In the genomic region with DNA sequence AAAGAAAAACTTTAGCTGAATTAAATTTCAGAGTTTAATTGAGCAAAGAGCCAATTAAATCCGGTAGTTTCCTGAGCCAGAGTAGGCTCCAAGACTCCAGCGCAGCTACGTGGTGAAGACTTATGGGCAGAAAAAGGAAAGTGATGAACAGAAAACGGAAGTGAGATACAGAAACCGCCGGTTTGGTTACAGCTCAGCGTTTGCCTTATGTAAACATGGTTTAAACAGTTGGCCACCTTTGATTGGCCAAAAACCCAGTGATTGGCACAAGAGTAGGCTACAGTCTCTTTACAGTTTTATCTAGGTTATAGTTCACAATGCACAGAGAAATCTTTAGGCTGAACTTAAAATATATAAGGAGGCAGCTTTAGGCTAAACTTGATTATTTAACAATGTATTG, we compare ENCODE assay signal across 17 cellular contexts.
A peak's percentile ranks its signal among the peaks of the same experiment; 100 is the strongest.
DNase-seq lines count a peak whose midpoint lies in the region; ATAC-seq and TF ChIP-seq lines count a peak whose summit lies in the region.
"Had no signal": no experiment of that assay in that cellular context is flagged by ENCODE, and none has a peak within 500 bp of the region (broad histone marks: within the 10 kb centered on the region; RNA-seq: fewer than 3 reads in every experiment).

No MANE protein-coding gene starts in this region.

- H3K4me1 Mint-ChIP-seq in stimulated activated naive CD8-positive, alpha-beta T cell treated with anti-CD3 and anti-CD28 coated beads, Interleukin-15, amount 100 ng/mL, for 72 hours, result no peaks in the 10 kb centered on the region
- H3K4me1 Mint-ChIP-seq: activated naive CD8-positive, alpha-beta T cell treated with anti-CD3 and anti-CD28 coated beads, Interleukin-2, amount 50 U/mL, for 24 hours had no signal

- H3K9me3 ChIP-seq in heart left ventricle (peaks cover 0 to 5% (median 0%) of the 10 kb centered on the region in 12 donors), Karpas-422 (ENCODE audit: low read length) (no peaks in the 10 kb centered on the region)
- H3K9me3 ChIP-seq: transverse colon had no signal

- H3K9ac ChIP-seq in Karpas-422 (ENCODE audit: low read length), result no peak overlapping the region
- H3K9ac ChIP-seq in mesendoderm (ENCODE audit: low read length), result no peak overlapping the region

- no peak overlapping the region for H3K27ac Mint-ChIP-seq in stimulated activated naive CD8-positive, alpha-beta T cell treated with anti-CD3 and anti-CD28 coated beads, Interleukin-15, amount 100 ng/mL, for 72 hours
- H3K27ac Mint-ChIP-seq: activated naive CD8-positive, alpha-beta T cell treated with anti-CD3 and anti-CD28 coated beads, Interleukin-2, amount 50 U/mL, for 24 hours; dendritic cell treated with granulocyte-macrophage colony-stimulating factor and Interleukin-4, amounts not matched to agents 40 ng/mL and 50 ng/mL, for 4 days had no signal

- no peak overlapping the region for H3K18ac ChIP-seq in mesendoderm (ENCODE audit: low read length)

- H3K27me3 Mint-ChIP-seq in stimulated activated naive CD8-positive, alpha-beta T cell treated with anti-CD3 and anti-CD28 coated beads, Interleukin-15, amount 100 ng/mL, for 72 hours, result no peaks in the 10 kb centered on the region
- H3K27me3 Mint-ChIP-seq: activated naive CD8-positive, alpha-beta T cell treated with anti-CD3 and anti-CD28 coated beads, Interleukin-2, amount 50 U/mL, for 24 hours had no signal

- ATAC-seq in Right ventricle myocardium superior (ENCODE audit: poor library complexity), result peak; percentile 27
- ATAC-seq in heart left ventricle, result no peak
- ATAC-seq in stimulated activated naive CD8-positive, alpha-beta T cell treated with anti-CD3 and anti-CD28 coated beads, Interleukin-15, amount 100 ng/mL, for 72 hours, result no peak
- ATAC-seq: activated naive CD8-positive, alpha-beta T cell treated with anti-CD3 and anti-CD28 coated beads, Interleukin-2, amount 50 U/mL, for 24 hours had no signal

- no peak overlapping the region for H3K23ac ChIP-seq in mesendoderm (ENCODE audit: low read length)

- no peak overlapping the region for H4K5ac ChIP-seq in mesendoderm (ENCODE audit: low read length)

- no peak overlapping the region for H3K4me2 ChIP-seq in Karpas-422 (ENCODE audit: low read depth, low read length, poor library complexity, severe bottlenecking)
- H3K4me2 ChIP-seq in mesendoderm (ENCODE audit: low read length), result no peak overlapping the region

- H3K4me3 Mint-ChIP-seq in stimulated activated naive CD8-positive, alpha-beta T cell treated with anti-CD3 and anti-CD28 coated beads, Interleukin-15, amount 100 ng/mL, for 72 hours, result no peak overlapping the region
- H3K4me3 Mint-ChIP-seq: activated naive CD8-positive, alpha-beta T cell treated with anti-CD3 and anti-CD28 coated beads, Interleukin-2, amount 50 U/mL, for 24 hours; dendritic cell treated with granulocyte-macrophage colony-stimulating factor and Interleukin-4, amounts not matched to agents 40 ng/mL and 50 ng/mL, for 4 days; neural crest cell had no signal

- DNase-seq in Right ventricle myocardium superior, result no peak
- no peak for DNase-seq in heart left ventricle
- DNase-seq in Karpas-422, result peak; percentile 40
- DNase-seq in RPMI8226, result peak; percentile 17
- DNase-seq in stimulated activated naive CD8-positive, alpha-beta T cell treated with anti-CD3 and anti-CD28 coated beads, Interleukin-15, amount 100 ng/mL, for 72 hours, result no peak
- no peak for DNase-seq in mesendoderm
- no peak for DNase-seq in NCI-H128 (lab: John Stamatoyannopoulos, UW; ENCODE audit: unreplicated experiment)
- DNase-seq in activated T-cell treated with anti-CD3 and anti-CD28 coated beads, Interleukin-2, amount 50 U/mL, for 1 hour, result no peak
- DNase-seq: activated naive CD8-positive, alpha-beta T cell treated with anti-CD3 and anti-CD28 coated beads, Interleukin-2, amount 50 U/mL, for 24 hours; C1 segment of cervical spinal cord; NCI-H2081; NCI-H526; stimulated activated CD4-positive, alpha-beta T cell treated with anti-CD3 and anti-CD28 coated beads, Interleukin-12 subunit alpha, Interleukin-12 subunit beta, amount 100 ng/mL, for 4 hours; transverse colon; WERI-Rb-1 had no signal

- no peak overlapping the region for H3K27ac ChIP-seq in heart left ventricle
- H3K27ac ChIP-seq in Karpas-422 (ENCODE audit: low read length), result no peak overlapping the region
- no peak overlapping the region for H3K27ac ChIP-seq in mesendoderm (ENCODE audit: low read depth, low read length)
- H3K27ac ChIP-seq: transverse colon, WERI-Rb-1 had no signal

- no peaks in the 10 kb centered on the region for H3K9me2 ChIP-seq in Karpas-422 (replicated peaks; ENCODE audit: insufficient read depth, low read length)

- H2BK15ac ChIP-seq in mesendoderm (replicated peaks; ENCODE audit: low read depth), result no peak overlapping the region

- H3K79me2 ChIP-seq in Karpas-422 (ENCODE audit: low read length), result no peaks in the 10 kb centered on the region
- no peaks in the 10 kb centered on the region for H3K79me2 ChIP-seq in mesendoderm (ENCODE audit: control insufficient read depth, insufficient read depth, low read length)

- intact Hi-C loops in Right ventricle myocardium superior (cut with DNase I) (no loop called here), heart left ventricle (cut with DNase I) (no loop called here)

- H2AFZ ChIP-seq in Karpas-422 (ENCODE audit: low read length), result no peak overlapping the region

- H3K56ac ChIP-seq in mesendoderm (ENCODE audit: low read length), result no peak overlapping the region

- no peak overlapping the region for H2AK5ac ChIP-seq in mesendoderm (ENCODE audit: low read length)

- TF ChIP-seq POLR2A in heart left ventricle (IDR thresholded peaks at IDR 0.05), result no peak

- H3K36me3 ChIP-seq in heart left ventricle, result no peaks in the 10 kb centered on the region
- H3K36me3 ChIP-seq in Karpas-422 (ENCODE audit: insufficient read depth, low read length), result no peaks in the 10 kb centered on the region
- H3K36me3 ChIP-seq in mesendoderm (ENCODE audit: control insufficient read depth, insufficient read depth, low read length), result no peaks in the 10 kb centered on the region
- H3K36me3 ChIP-seq: transverse colon, WERI-Rb-1 had no signal

- H3K27me3 ChIP-seq in heart left ventricle, result no peaks in the 10 kb centered on the region
- H3K27me3 ChIP-seq in Karpas-422 (ENCODE audit: low read length), result no peaks in the 10 kb centered on the region
- no peaks in the 10 kb centered on the region for H3K27me3 ChIP-seq in mesendoderm (ENCODE audit: insufficient read depth, low read length, poor library complexity)
- H3K27me3 ChIP-seq: transverse colon had no signal

- no peaks in the 10 kb centered on the region for H4K20me1 ChIP-seq in Karpas-422 (ENCODE audit: insufficient read depth, low read depth, low read length)

- H3K4me1 ChIP-seq in heart left ventricle (no peaks in the 10 kb centered on the region), Karpas-422 (ENCODE audit: low read length) (no peaks in the 10 kb centered on the region), mesendoderm (ENCODE audit: control insufficient read depth, low read depth, low read length) (no peaks in the 10 kb centered on the region)
- H3K4me1 ChIP-seq: transverse colon had no signal

- H3K4me3 ChIP-seq in heart left ventricle (no peak overlapping the region), Karpas-422 (ENCODE audit: low read length) (no peak overlapping the region), mesendoderm (ENCODE audit: low read length) (no peak overlapping the region)
- H3K4me3 ChIP-seq: transverse colon had no signal

- H2BK5ac ChIP-seq in mesendoderm (ENCODE audit: low read length), result no peak overlapping the region

- H2BK120ac ChIP-seq in mesendoderm (ENCODE audit: low read depth, low read length), result no peak overlapping the region

- 75 to 81% (median 78%) methylated on average over 7 of the region's 7 CpGs for WGBS in heart left ventricle, 4 donors
- no CpG with 5 or more reads among the region's 7 CpGs for WGBS in mesendoderm (ENCODE audit: extremely low coverage, insufficient coverage, low lambda C conversion rate)

- H3K4ac ChIP-seq in mesendoderm (ENCODE audit: low read depth, low read length), result no peak overlapping the region

- TF ChIP-seq CTCF in heart left ventricle (IDR thresholded peaks at IDR 0.05), result no peak

- no peak overlapping the region for H4K8ac ChIP-seq in mesendoderm (ENCODE audit: low read depth, low read length)

- H3K79me1 ChIP-seq in mesendoderm (ENCODE audit: low read length), result no peaks in the 10 kb centered on the region

- H3K9me3 Mint-ChIP-seq in stimulated activated naive CD8-positive, alpha-beta T cell treated with anti-CD3 and anti-CD28 coated beads, Interleukin-15, amount 100 ng/mL, for 72 hours, result peaks cover 0 to 15% of the 10 kb centered on the region in 2 donors
- H3K9me3 Mint-ChIP-seq: dendritic cell treated with granulocyte-macrophage colony-stimulating factor and Interleukin-4, amounts not matched to agents 40 ng/mL and 50 ng/mL, for 4 days had no signal

Comparison
In these comparisons a context has a peak if more than half of its experiments do, and no peak if none do; other contexts are left out.
1. DNase-seq: peak in Karpas-422 (single experiment) and RPMI8226 (single experiment); none in Right ventricle myocardium superior (single experiment), heart left ventricle (0 of 5), stimulated activated naive CD8-positive, alpha-beta T cell treated with anti-CD3 and anti-CD28 coated beads, Interleukin-15, amount 100 ng/mL, for 72 hours (0 of 2), mesendoderm (single experiment), NCI-H128 (single experiment) and activated T-cell treated with anti-CD3 and anti-CD28 coated beads, Interleukin-2, amount 50 U/mL, for 1 hour (single experiment).